ENCODE assay signal across 16 cellular contexts in the genomic region with DNA sequence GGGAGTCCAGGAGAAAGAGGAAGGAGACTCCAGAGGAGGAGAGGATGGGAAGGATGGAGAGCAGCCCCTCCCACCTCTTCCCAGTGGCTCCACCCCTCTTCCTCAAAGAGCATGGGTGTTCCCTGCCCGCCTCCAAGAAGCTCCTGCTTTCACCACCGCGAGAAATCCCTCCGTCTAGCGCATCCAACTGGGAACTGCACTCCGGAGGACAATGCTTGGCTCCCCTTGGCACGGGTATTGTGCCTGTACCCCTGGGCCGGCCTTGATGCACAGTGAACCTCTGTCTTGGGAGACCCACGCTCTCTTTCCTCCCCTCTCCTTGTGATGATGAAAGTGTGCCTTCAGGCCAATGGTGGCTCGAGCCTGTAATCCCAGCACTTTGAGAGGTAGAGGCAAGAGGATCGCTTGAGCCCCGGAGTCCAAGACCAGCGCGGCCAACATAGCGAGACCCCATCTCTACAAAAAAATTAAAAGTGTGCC. TPM values are rescaled to one million over a fixed set of nuclear protein-coding genes. Genes with fewer than 3 reads are reported as not detected.
DNase-seq lines count a peak whose midpoint lies in the region; ATAC-seq and TF ChIP-seq lines count a peak whose summit lies in the region.
"Had no signal": no experiment of that assay in that cellular context is flagged by ENCODE, and none has a peak within 500 bp of the region (broad histone marks: within the 10 kb centered on the region; RNA-seq: fewer than 3 reads in every experiment).

No MANE protein-coding gene starts in this region.

- peak; percentile 80 for ATAC-seq in GM23338
- ATAC-seq in WTC11: peak; percentile 82
- ATAC-seq in HG03280 (IDR thresholded peaks at IDR 0.05; ENCODE audit: unreplicated experiment): no peak
- ATAC-seq in HG03520 (IDR thresholded peaks at IDR 0.05; ENCODE audit: unreplicated experiment): no peak
- ATAC-seq: activated CD8-positive, alpha-beta memory T cell treated with anti-CD3 and anti-CD28 coated beads, Interleukin-2, amount 10 ng/mL, durations not matched to agents 7 days and 5 days had no signal

- H3K27me3 ChIP-seq in GM23338 (ENCODE audit: insufficient read depth): no peaks in the 10 kb centered on the region
- H3K27me3 ChIP-seq in spleen (replicated peaks in 1 of 7): no peaks in the 10 kb centered on the region
- H3K27me3 ChIP-seq: testis had no signal

- CTCF ChIA-PET in WTC11 (lab: Charles Lee): interaction anchor here (0.6 to 5.7 kb wide), 30 partner anchors 11 to 267 kb away, joined by 3 to 106 read pairs (median 5); partner anchors contain the start of genes ADA2 and CECR2

- H3K9me3 Mint-ChIP-seq in GM23338: no peaks in the 10 kb centered on the region
- H3K9me3 Mint-ChIP-seq in WTC11: no peaks in the 10 kb centered on the region
- H3K9me3 Mint-ChIP-seq: activated naive CD4-positive, alpha-beta T cell treated with anti-CD3 and anti-CD28 coated beads for 36 hours had no signal

- intact Hi-C loops in spleen (cut with DNase I; ENCODE audit: low total_unique reads): no loop called here

- peak; percentile 65 to 72 for TF ChIP-seq CTCF in GM23338 (conservative IDR thresholded peaks at IDR 0.05; ENCODE audit: low read depth in 2 of 2)
- peak; percentile 32; the same call in 1 of the 2 replicates for TF ChIP-seq CTCF in WTC11 (IDR thresholded peaks at IDR 0.05)
- TF ChIP-seq CTCF in spleen (IDR thresholded peaks at IDR 0.05 in 8 of 11, conservative IDR thresholded peaks at IDR 0.05 in 3 of 11): no peak

- no peaks in the 10 kb centered on the region for H4K20me1 ChIP-seq in GM23338 (replicated peaks; ENCODE audit: insufficient read depth)

- H3K36me3 Mint-ChIP-seq in GM23338 (ENCODE audit: low read depth) (peaks cover 3% of the 10 kb centered on the region; the same call in 1 of the 3 replicates), WTC11 (no peaks in the 10 kb centered on the region)
- H3K36me3 Mint-ChIP-seq: activated CD8-positive, alpha-beta memory T cell treated with anti-CD3 and anti-CD28 coated beads, Interleukin-2, amount 10 ng/mL, durations not matched to agents 7 days and 5 days had no signal

- no peak overlapping the region for H2AFZ ChIP-seq in GM23338

- H3K4me3 ChIP-seq in GM23338 (peak overlapping the region; percentile 34; the same call in 1 of the 2 replicates), spleen (no peak overlapping the region)
- H3K4me3 ChIP-seq: prostate gland, testis had no signal

- POLR2A ChIA-PET in WTC11 (lab: Charles Lee): interaction anchor here (1.1 to 4.3 kb wide), 6 partner anchors 24 to 136 kb away, joined by 3 to 19 read pairs (median 8); no protein-coding TSS in a partner anchor

- H3K36me3 ChIP-seq in GM23338 (ENCODE audit: insufficient read depth) (no peaks in the 10 kb centered on the region), spleen (no peaks in the 10 kb centered on the region)
- H3K36me3 ChIP-seq: prostate gland had no signal

- peaks cover 44% of the 10 kb centered on the region for H3K27me3 Mint-ChIP-seq in GM23338 (ENCODE audit: insufficient read depth, low read depth, poor library complexity)
- no peaks in the 10 kb centered on the region for H3K27me3 Mint-ChIP-seq in WTC11 (ENCODE audit: low read depth)
- H3K27me3 Mint-ChIP-seq: activated CD8-positive, alpha-beta memory T cell treated with anti-CD3 and anti-CD28 coated beads, Interleukin-2, amount 10 ng/mL, durations not matched to agents 7 days and 5 days had no signal

- TF ChIP-seq POLR2A in spleen (IDR thresholded peaks at IDR 0.05): no peak

- H3K4me1 ChIP-seq in GM23338 (ENCODE audit: insufficient read depth): peaks cover 33% of the 10 kb centered on the region
- H3K4me1 ChIP-seq in spleen: peaks cover 0 to 20% (median 14%) of the 10 kb centered on the region in 6 donors
- H3K4me1 ChIP-seq: testis had no signal

- no peaks in the 10 kb centered on the region for H3K79me2 ChIP-seq in GM23338 (replicated peaks; ENCODE audit: insufficient read depth)

- H3K4me1 Mint-ChIP-seq in GM23338 (peaks cover 63% of the 10 kb centered on the region), WTC11 (peaks cover 70% of the 10 kb centered on the region)

- peak; percentile 99 for DNase-seq in GM23338 (ENCODE audit: low spot score)
- DNase-seq in WTC11 (ENCODE audit: low spot score): peak; percentile 93
- DNase-seq in iPS-NIHi11 (ENCODE audit: low spot score): peak; percentile 83
- peak; percentile 53 for DNase-seq in spleen
- DNase-seq in activated gamma-delta T cell (lab: John Stamatoyannopoulos, UW): no peak
- DNase-seq: activated CD8-positive, alpha-beta memory T cell treated with anti-CD3 and anti-CD28 coated beads, Interleukin-2, amount 10 ng/mL, durations not matched to agents 7 days and 5 days; activated naive CD4-positive, alpha-beta T cell treated with anti-CD3 and anti-CD28 coated beads for 36 hours; DND-41; effector CD8-positive, alpha-beta T cell; kidney glomerular epithelial cell; NCI-H1436; NCI-H446; testis had no signal

- H3K27ac ChIP-seq in GM23338 (ENCODE audit: low read depth): peak overlapping the region; percentile 99
- H3K27ac ChIP-seq in spleen: no peak overlapping the region
- H3K27ac ChIP-seq: prostate gland, testis had no signal

- peaks cover 23% of the 10 kb centered on the region for H3F3A ChIP-seq in GM23338 (replicated peaks; ENCODE audit: low read depth)

- H3K27ac Mint-ChIP-seq in GM23338: peak overlapping the region; percentile 80
- peak overlapping the region; percentile 94 for H3K27ac Mint-ChIP-seq in WTC11
- H3K27ac Mint-ChIP-seq: activated CD8-positive, alpha-beta memory T cell treated with anti-CD3 and anti-CD28 coated beads, Interleukin-2, amount 10 ng/mL, durations not matched to agents 7 days and 5 days; activated naive CD4-positive, alpha-beta T cell treated with anti-CD3 and anti-CD28 coated beads for 36 hours had no signal

- H3K4me3 Mint-ChIP-seq in GM23338 (peak overlapping the region; percentile 48; the same call in 2 of the 3 replicates), WTC11 (peak overlapping the region; percentile 46)
- H3K4me3 Mint-ChIP-seq: activated CD8-positive, alpha-beta memory T cell treated with anti-CD3 and anti-CD28 coated beads, Interleukin-2, amount 10 ng/mL, durations not matched to agents 7 days and 5 days; activated naive CD4-positive, alpha-beta T cell treated with anti-CD3 and anti-CD28 coated beads for 36 hours had no signal

- 62 to 89% (median 70%) methylated on average over 14 to 15 of the region's 15 CpGs for WGBS in spleen, 5 donors

- 0 out of 2 replicates have a peak, but pooled peaks cover 3% of the 10 kb centered on the region for H3K9me2 ChIP-seq in GM23338 (ENCODE audit: insufficient read depth)

- no peaks in the 10 kb centered on the region for H3K9me3 ChIP-seq in spleen
- H3K9me3 ChIP-seq: prostate gland, testis had no signal

- peak overlapping the region; percentile 49; the same call in 1 of the 2 replicates for H3K4me2 ChIP-seq in GM23338

TF ChIP-seq in GM23338, 12 proteins besides CTCF, POLR2A, EP300 and RAD21:
- TF ChIP-seq, protein P1, sequence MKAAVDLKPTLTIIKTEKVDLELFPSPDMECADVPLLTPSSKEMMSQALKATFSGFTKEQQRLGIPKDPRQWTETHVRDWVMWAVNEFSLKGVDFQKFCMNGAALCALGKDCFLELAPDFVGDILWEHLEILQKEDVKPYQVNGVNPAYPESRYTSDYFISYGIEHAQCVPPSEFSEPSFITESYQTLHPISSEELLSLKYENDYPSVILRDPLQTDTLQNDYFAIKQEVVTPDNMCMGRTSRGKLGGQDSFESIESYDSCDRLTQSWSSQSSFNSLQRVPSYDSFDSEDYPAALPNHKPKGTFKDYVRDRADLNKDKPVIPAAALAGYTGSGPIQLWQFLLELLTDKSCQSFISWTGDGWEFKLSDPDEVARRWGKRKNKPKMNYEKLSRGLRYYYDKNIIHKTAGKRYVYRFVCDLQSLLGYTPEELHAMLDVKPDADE (IDR thresholded peaks at IDR 0.05): no peak
- TF ChIP-seq NANOG (IDR thresholded peaks at IDR 0.05; ENCODE audit: borderline replicate concordance) (no peak), STAT1 (IDR thresholded peaks at IDR 0.05; ENCODE audit: unreplicated experiment) (no peak), POLR2AphosphoS5 (IDR thresholded peaks at IDR 0.05; ENCODE audit: low read depth) (peak; percentile 58), CREB1 (CRISPR knock-in tag; IDR thresholded peaks at IDR 0.05; ENCODE audit: low read depth) (no peak), EZH2 (IDR thresholded peaks at IDR 0.05; ENCODE audit: low read depth, unreplicated experiment) (no peak), ZNF114 (CRISPR knock-in tag; IDR thresholded peaks at IDR 0.05) (no peak), JUNB (IDR thresholded peaks at IDR 0.05; ENCODE audit: unreplicated experiment) (no peak)

TF ChIP-seq in WTC11, 78 proteins besides CTCF, POLR2A, EP300 and RAD21 (continues in another document):
- TF ChIP-seq USF2 (CRISPR knock-in tag; IDR thresholded peaks at IDR 0.05): no peak
- TF ChIP-seq GTF2I (CRISPR knock-in tag; conservative IDR thresholded peaks at IDR 0.05): peak; percentile 94; the same call in 1 of the 2 replicates
- TF ChIP-seq FOXJ3 (CRISPR knock-in tag; IDR thresholded peaks at IDR 0.05; ENCODE audit: borderline replicate concordance): no peak
- TF ChIP-seq EMX1 (CRISPR knock-in tag; IDR thresholded peaks at IDR 0.05): no peak
- TF ChIP-seq, protein P2, sequence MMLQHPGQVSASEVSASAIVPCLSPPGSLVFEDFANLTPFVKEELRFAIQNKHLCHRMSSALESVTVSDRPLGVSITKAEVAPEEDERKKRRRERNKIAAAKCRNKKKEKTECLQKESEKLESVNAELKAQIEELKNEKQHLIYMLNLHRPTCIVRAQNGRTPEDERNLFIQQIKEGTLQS (CRISPR knock-in tag; conservative IDR thresholded peaks at IDR 0.05): no peak
- no peak for TF ChIP-seq JUN (CRISPR knock-in tag; IDR thresholded peaks at IDR 0.05)

RNA-seq across cellular contexts. Expression of gene ADA2, which starts 14.9 kb away (rescaled TPM):
- 29.3 and 42.6 TPM in 2 replicates for total RNA-seq in GM23338 (2014; rRNA removed; shearing (Covaris generic))
- polyA plus RNA-seq in GM23338 (2016; fragmentation: Nextera tagmentation; extraction: Ambion mirVana) (10.7 and 11.2 TPM in 2 replicates), spleen (10 to 100 TPM; 22.0 to 30.2 (median 22.7) TPM)
- total RNA-seq in WTC11 (2021) (20.0 to 22.3 TPM (median 21.6 TPM) in 3 replicates), spleen (100 to 1,000 TPM; 115 to 187 (median 166) TPM)

Comparison
In these comparisons a context has a peak if more than half of its experiments do, and no peak if none do; other contexts are left out.
1. ATAC-seq: peak in GM23338 (single experiment) and WTC11 (single experiment); none in HG03280 (single experiment) and HG03520 (single experiment).
2. CTCF ChIP-seq: peak in GM23338 (2 of 2) and WTC11 (single experiment); none in spleen (0 of 11).